8 cellular contexts compared by ENCODE assay signal in genomic region chr16:12455287-12455798, GRCh38.
DNase-seq lines count a peak whose midpoint lies in the region; ATAC-seq and TF ChIP-seq lines count a peak whose summit lies in the region.

No MANE protein-coding gene starts in this region.

- TF ChIP-seq CTCF in brain microvascular endothelial cell (IDR thresholded peaks at IDR 0.05; ENCODE audit: low read depth, low read length, missing control alignments), result peak; percentile 97

- H3K36me3 ChIP-seq in MG63, result no peaks in the 10 kb centered on the region
- no peaks in the 10 kb centered on the region for H3K36me3 ChIP-seq in brain microvascular endothelial cell (replicated peaks)

- DNase-seq in GM04504 (ENCODE audit: low read depth) (peak; percentile 17), MG63 (peak; percentile 55), brain microvascular endothelial cell (peak; percentile 59), iris pigment epithelial cell (ENCODE audit: low read depth) (peak; percentile 66)
- peak; percentile 44 for DNase-seq in stimulated activated CD4-positive, alpha-beta T cell treated with anti-CD3 and anti-CD28 coated beads, Interleukin-12 subunit alpha, Interleukin-12 subunit beta, amount 100 ng/mL, for 4 hours

- H3K27me3 ChIP-seq in MG63 (no peaks in the 10 kb centered on the region), brain microvascular endothelial cell (replicated peaks) (no peaks in the 10 kb centered on the region)

- no peaks in the 10 kb centered on the region for H3K9me3 ChIP-seq in MG63

- in situ Hi-C loops in brain microvascular endothelial cell (cut with HindIII; ENCODE audit: low pct_ligation_motif_present, low sequenced_read_pairs), result no loop called here

- ATAC-seq in SK-N-SH treated with all-trans-retinoic acid at 6 μM for 48 hours, result peak; percentile 99
- ATAC-seq in GM21723 (IDR thresholded peaks at IDR 0.05; ENCODE audit: unreplicated experiment), result no peak
- no peak for ATAC-seq in HG03442 (IDR thresholded peaks at IDR 0.05; ENCODE audit: unreplicated experiment)

- no peak overlapping the region for H3K27ac ChIP-seq in brain microvascular endothelial cell

- no peak overlapping the region for H3K4me3 ChIP-seq in MG63
- H3K4me3 ChIP-seq in brain microvascular endothelial cell (ENCODE audit: low read depth, low read length), result no peak overlapping the region

TF ChIP-seq in SK-N-SH treated with all-trans-retinoic acid at 6 μM for 48 hours, 23 proteins besides CTCF, POLR2A, EP300 and RAD21:
- TF ChIP-seq ZNF70 (CRISPR knock-in tag; IDR thresholded peaks at IDR 0.05), result no peak
- no peak for TF ChIP-seq ESRRG (CRISPR knock-in tag; IDR thresholded peaks at IDR 0.05)
- TF ChIP-seq ARNTL (CRISPR knock-in tag; IDR thresholded peaks at IDR 0.05; ENCODE audit: borderline replicate concordance, low read depth), result no peak
- TF ChIP-seq ZFP3 (CRISPR knock-in tag; IDR thresholded peaks at IDR 0.05), result no peak
- TF ChIP-seq TCF4 (CRISPR knock-in tag; IDR thresholded peaks at IDR 0.05; ENCODE audit: borderline replicate concordance), result no peak
- TF ChIP-seq ZNF8 (CRISPR knock-in tag; IDR thresholded peaks at IDR 0.05), result no peak
- no peak for TF ChIP-seq ZC3H10 (CRISPR knock-in tag; IDR thresholded peaks at IDR 0.05)
- no peak for TF ChIP-seq GLIS3 (CRISPR knock-in tag; IDR thresholded peaks at IDR 0.05)
- no peak for TF ChIP-seq OSR1 (CRISPR knock-in tag; IDR thresholded peaks at IDR 0.05)
